1 cellular context compared by ENCODE assay signal in the genomic region with DNA sequence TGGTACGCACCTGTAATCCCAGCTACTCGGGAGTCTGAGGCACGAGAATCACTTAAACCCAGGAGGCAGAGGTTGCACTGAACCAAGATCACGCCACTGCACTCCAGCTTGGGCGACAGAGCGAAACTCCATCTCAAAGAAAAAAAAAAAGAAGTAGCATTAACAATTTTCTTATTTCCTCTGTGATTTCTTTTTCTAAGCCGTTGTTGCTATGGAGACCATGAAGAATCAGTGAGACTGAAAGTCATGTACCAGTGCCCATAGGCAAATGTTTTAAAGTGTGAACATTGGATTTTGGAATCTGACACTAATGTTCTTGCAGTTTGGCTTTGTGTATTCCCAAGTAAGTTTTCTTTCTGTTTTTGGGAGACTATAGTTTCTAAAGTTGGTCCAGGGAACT.
A peak's percentile ranks its signal among the peaks of the same experiment; 100 is the strongest.
TF ChIP-seq lines count a peak whose summit lies in the region.

No MANE protein-coding gene starts in this region.

TF ChIP-seq in GM12878, 131 proteins besides CTCF, POLR2A, EP300 and RAD21:
- TF ChIP-seq BMI1 (IDR thresholded peaks at IDR 0.05; ENCODE audit: borderline replicate concordance), result peak; percentile 87
- peak; percentile 37; the same call in 1 of the 2 replicates for TF ChIP-seq IKZF1 (conservative IDR thresholded peaks at IDR 0.05)
- TF ChIP-seq ZNF24 (IDR thresholded peaks at IDR 0.05), result no peak
- TF ChIP-seq, protein P1, sequence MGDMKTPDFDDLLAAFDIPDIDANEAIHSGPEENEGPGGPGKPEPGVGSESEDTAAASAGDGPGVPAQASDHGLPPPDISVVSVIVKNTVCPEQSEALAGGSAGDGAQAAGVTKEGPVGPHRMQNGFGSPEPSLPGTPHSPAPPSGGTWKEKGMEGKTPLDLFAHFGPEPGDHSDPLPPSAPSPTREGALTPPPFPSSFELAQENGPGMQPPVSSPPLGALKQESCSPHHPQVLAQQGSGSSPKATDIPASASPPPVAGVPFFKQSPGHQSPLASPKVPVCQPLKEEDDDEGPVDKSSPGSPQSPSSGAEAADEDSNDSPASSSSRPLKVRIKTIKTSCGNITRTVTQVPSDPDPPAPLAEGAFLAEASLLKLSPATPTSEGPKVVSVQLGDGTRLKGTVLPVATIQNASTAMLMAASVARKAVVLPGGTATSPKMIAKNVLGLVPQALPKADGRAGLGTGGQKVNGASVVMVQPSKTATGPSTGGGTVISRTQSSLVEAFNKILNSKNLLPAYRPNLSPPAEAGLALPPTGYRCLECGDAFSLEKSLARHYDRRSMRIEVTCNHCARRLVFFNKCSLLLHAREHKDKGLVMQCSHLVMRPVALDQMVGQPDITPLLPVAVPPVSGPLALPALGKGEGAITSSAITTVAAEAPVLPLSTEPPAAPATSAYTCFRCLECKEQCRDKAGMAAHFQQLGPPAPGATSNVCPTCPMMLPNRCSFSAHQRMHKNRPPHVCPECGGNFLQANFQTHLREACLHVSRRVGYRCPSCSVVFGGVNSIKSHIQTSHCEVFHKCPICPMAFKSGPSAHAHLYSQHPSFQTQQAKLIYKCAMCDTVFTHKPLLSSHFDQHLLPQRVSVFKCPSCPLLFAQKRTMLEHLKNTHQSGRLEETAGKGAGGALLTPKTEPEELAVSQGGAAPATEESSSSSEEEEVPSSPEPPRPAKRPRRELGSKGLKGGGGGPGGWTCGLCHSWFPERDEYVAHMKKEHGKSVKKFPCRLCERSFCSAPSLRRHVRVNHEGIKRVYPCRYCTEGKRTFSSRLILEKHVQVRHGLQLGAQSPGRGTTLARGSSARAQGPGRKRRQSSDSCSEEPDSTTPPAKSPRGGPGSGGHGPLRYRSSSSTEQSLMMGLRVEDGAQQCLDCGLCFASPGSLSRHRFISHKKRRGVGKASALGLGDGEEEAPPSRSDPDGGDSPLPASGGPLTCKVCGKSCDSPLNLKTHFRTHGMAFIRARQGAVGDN (IDR thresholded peaks at IDR 0.05), result no peak
- TF ChIP-seq, protein P2, sequence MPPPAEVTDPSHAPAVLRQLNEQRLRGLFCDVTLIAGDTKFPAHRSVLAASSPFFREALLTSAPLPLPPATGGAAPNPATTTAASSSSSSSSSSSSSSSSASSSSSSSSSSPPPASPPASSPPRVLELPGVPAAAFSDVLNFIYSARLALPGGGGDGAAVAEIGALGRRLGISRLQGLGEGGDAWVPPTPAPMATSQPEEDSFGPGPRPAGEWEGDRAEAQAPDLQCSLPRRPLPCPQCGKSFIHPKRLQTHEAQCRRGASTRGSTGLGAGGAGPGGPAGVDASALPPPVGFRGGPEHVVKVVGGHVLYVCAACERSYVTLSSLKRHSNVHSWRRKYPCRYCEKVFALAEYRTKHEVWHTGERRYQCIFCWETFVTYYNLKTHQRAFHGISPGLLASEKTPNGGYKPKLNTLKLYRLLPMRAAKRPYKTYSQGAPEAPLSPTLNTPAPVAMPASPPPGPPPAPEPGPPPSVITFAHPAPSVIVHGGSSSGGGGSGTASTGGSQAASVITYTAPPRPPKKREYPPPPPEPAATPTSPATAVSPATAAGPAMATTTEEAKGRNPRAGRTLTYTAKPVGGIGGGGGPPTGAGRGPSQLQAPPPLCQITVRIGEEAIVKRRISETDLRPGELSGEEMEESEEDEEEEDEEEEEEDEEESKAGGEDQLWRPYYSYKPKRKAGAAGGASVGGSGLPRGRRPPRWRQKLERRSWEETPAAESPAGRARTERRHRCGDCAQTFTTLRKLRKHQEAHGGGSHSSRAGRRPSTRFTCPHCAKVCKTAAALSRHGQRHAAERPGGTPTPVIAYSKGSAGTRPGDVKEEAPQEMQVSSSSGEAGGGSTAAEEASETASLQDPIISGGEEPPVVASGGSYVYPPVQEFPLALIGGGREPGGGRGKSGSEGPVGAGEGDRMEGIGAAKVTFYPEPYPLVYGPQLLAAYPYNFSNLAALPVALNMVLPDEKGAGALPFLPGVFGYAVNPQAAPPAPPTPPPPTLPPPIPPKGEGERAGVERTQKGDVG (CRISPR knock-in tag; IDR thresholded peaks at IDR 0.05), result no peak
- 0 out of 2 replicates have a peak, but pooled peaks have one; percentile 16 for TF ChIP-seq ATF7 (IDR thresholded peaks at IDR 0.05; ENCODE audit: low read depth)
- TF ChIP-seq DPF2 (IDR thresholded peaks at IDR 0.05), result no peak
- TF ChIP-seq SIX5 (IDR thresholded peaks at IDR 0.05; ENCODE audit: low read depth, low read length, severe bottlenecking), result no peak
- no peak for TF ChIP-seq NR2C2 (IDR thresholded peaks at IDR 0.05; ENCODE audit: borderline replicate concordance, control insufficient read depth, insufficient read length, low read depth)
- peak in 1 of 2 experiments; percentile 19; a peak in 1 of 4 replicates for TF ChIP-seq BHLHE40 (IDR thresholded peaks at IDR 0.05; ENCODE audit: borderline replicate concordance in 1 of 2, low read depth in 2 of 2, low read length in 1 of 2)
- peak in 1 of 2 experiments; percentile 54; a peak in 2 of 4 replicates for TF ChIP-seq IKZF2 (IDR thresholded peaks at IDR 0.05)
